In genomic region chr12:65533177-65533883, GRCh38 we compare ENCODE assay signal across 13 cellular contexts.
A peak's percentile ranks its signal among the peaks of the same experiment; 100 is the strongest.
DNase-seq lines count a peak whose midpoint lies in the region; FAIRE-seq and TF ChIP-seq lines count a peak whose summit lies in the region.
"Had no signal": no experiment of that assay in that cellular context is flagged by ENCODE, and none has a peak within 500 bp of the region (broad histone marks: within the 10 kb centered on the region; RNA-seq: fewer than 3 reads in every experiment).

No MANE protein-coding gene starts in this region.

- no peaks in the 10 kb centered on the region for H3K79me2 ChIP-seq in astrocyte (ENCODE audit: insufficient read depth, low read length)

- no peak for TF ChIP-seq CTCF in Caco-2 (IDR thresholded peaks at IDR 0.05; ENCODE audit: insufficient read depth in 1 of 2, low read depth in 1 of 2, low read length in 1 of 2, severe bottlenecking in 1 of 2, unreplicated experiment in 1 of 2)
- no peak for TF ChIP-seq CTCF in astrocyte (IDR thresholded peaks at IDR 0.05; ENCODE audit: insufficient read depth, low read depth, low read length)

- H3K4me1 ChIP-seq in Caco-2 (peaks cover 40% of the 10 kb centered on the region), astrocyte (ENCODE audit: insufficient read depth, low read length) (peaks cover 64% of the 10 kb centered on the region)

- in situ Hi-C loops in KBM-7 (cut with MboI; ENCODE audit: low pct_unique_long_range_greater_than_20kb, low sequenced_read_pairs): no loop called here

- intact Hi-C loops in Caco-2 (cut with micrococcal nuclease; ENCODE audit: unreplicated experiment): loop anchor here (1.0 kb wide), 1 partner anchor 214 kb away; no protein-coding TSS in a partner anchor

- peak overlapping the region; percentile 80 for H3K9ac ChIP-seq in astrocyte (ENCODE audit: low read length)

- H3K27me3 ChIP-seq in Caco-2 (replicated peaks; ENCODE audit: control insufficient read depth, insufficient read depth, low read length) (no peaks in the 10 kb centered on the region), astrocyte (ENCODE audit: insufficient read depth, low read length) (no peaks in the 10 kb centered on the region)

- no peak for FAIRE-seq in astrocyte (lab: Jason Lieb, UNC)

- H3K4me3 ChIP-seq in Caco-2 (ENCODE audit: low read depth, low read length) (no peak overlapping the region), astrocyte (ENCODE audit: insufficient read depth, low read depth, low read length) (peak overlapping the region; percentile 12)
- H3K4me3 ChIP-seq: PC-9 had no signal

- H3K27ac Mint-ChIP-seq in Caco-2 (ENCODE audit: unreplicated experiment): peak overlapping the region; percentile 77
- H3K27ac Mint-ChIP-seq in astrocyte (ENCODE audit: unreplicated experiment): peak overlapping the region; percentile 95
- H3K27ac Mint-ChIP-seq: activated naive CD4-positive, alpha-beta T cell treated with anti-CD3 and anti-CD28 coated beads, Interleukin-2, amount 50 U/mL, for 24 hours had no signal

- H3K4me3 Mint-ChIP-seq in Caco-2 (ENCODE audit: unreplicated experiment) (peak overlapping the region; percentile 61), astrocyte (ENCODE audit: unreplicated experiment) (no peak overlapping the region)
- H3K4me3 Mint-ChIP-seq: activated naive CD4-positive, alpha-beta T cell treated with anti-CD3 and anti-CD28 coated beads, Interleukin-2, amount 50 U/mL, for 24 hours had no signal

- peaks cover 10% of the 10 kb centered on the region for H3K36me3 Mint-ChIP-seq in Caco-2 (ENCODE audit: insufficient read depth, unreplicated experiment)
- H3K36me3 Mint-ChIP-seq in astrocyte (ENCODE audit: low read depth, unreplicated experiment): peaks cover 1% of the 10 kb centered on the region
- H3K36me3 Mint-ChIP-seq: activated naive CD4-positive, alpha-beta T cell treated with anti-CD3 and anti-CD28 coated beads, Interleukin-2, amount 50 U/mL, for 24 hours had no signal

- H3K9me3 ChIP-seq in Caco-2: no peaks in the 10 kb centered on the region
- H3K9me3 ChIP-seq in astrocyte (ENCODE audit: insufficient read depth, low read depth, low read length): no peaks in the 10 kb centered on the region

- no TSS peak for BruUV-seq in Caco-2 (replicated peaks; lab: Mats Ljungman, UMichigan)

- POLR2A ChIA-PET in Caco-2 (lab: Charles Lee): no interaction called here

- H2AFZ ChIP-seq in astrocyte (ENCODE audit: low read depth, low read length): no peak overlapping the region
- H2AFZ ChIP-seq: PC-9 had no signal

- H3K27ac ChIP-seq in astrocyte (ENCODE audit: low read depth, low read length): peak overlapping the region; percentile 97
- H3K27ac ChIP-seq: C4-2B, PC-9 had no signal

- peak overlapping the region; percentile 78 for H3K4me2 ChIP-seq in astrocyte (ENCODE audit: low read length)
- H3K4me2 ChIP-seq: PC-9 had no signal

- no peaks in the 10 kb centered on the region for H3K27me3 Mint-ChIP-seq in Caco-2 (ENCODE audit: insufficient read depth, unreplicated experiment)
- H3K27me3 Mint-ChIP-seq in astrocyte (ENCODE audit: low read depth, unreplicated experiment): no peaks in the 10 kb centered on the region
- H3K27me3 Mint-ChIP-seq: activated naive CD4-positive, alpha-beta T cell treated with anti-CD3 and anti-CD28 coated beads, Interleukin-2, amount 50 U/mL, for 24 hours had no signal

- no peaks in the 10 kb centered on the region for H4K20me1 ChIP-seq in astrocyte (ENCODE audit: insufficient read depth, low read length)

- DNase-seq in Caco-2 (peak; percentile 45 to 76), KBM-7 (peak; percentile 54), astrocyte (ENCODE audit: low read depth) (peak; percentile 83), left kidney (ENCODE audit: low read depth, low spot score) (peak; percentile 89), NCI-H1417 (lab: John Stamatoyannopoulos, UW) (no peak)
- DNase-seq in activated CD8-positive, alpha-beta memory T cell treated with anti-CD3 and anti-CD28 coated beads, Interleukin-2, amount 50 U/mL, for 4 hours: no peak
- no peak for DNase-seq in activated CD4-positive, alpha-beta T cell treated with anti-CD3 and anti-CD28 coated beads for 4 hours
- DNase-seq in stimulated activated CD8-positive, alpha-beta memory T cell treated with anti-CD3 and anti-CD28 coated beads, Interleukin-4, amount 100 ng/mL, for 48 hours: no peak
- DNase-seq: activated CD4-positive, alpha-beta T cell treated with anti-CD3 and anti-CD28 coated beads for 1 hour; PC-9; posterior cingulate gyrus had no signal

- CTCF ChIA-PET in Caco-2 (lab: Charles Lee): interaction anchor here (2.7 kb wide), 1 partner anchor 23 kb away, joined by 7 read pairs; no protein-coding TSS in a partner anchor

- H3K4me1 Mint-ChIP-seq in Caco-2 (ENCODE audit: low read depth, unreplicated experiment) (peaks cover 29% of the 10 kb centered on the region), astrocyte (ENCODE audit: low read depth, unreplicated experiment) (peaks cover 50% of the 10 kb centered on the region)
- H3K4me1 Mint-ChIP-seq: activated naive CD4-positive, alpha-beta T cell treated with anti-CD3 and anti-CD28 coated beads, Interleukin-2, amount 50 U/mL, for 24 hours had no signal

- H3K36me3 ChIP-seq in Caco-2 (ENCODE audit: control insufficient read depth, insufficient read depth, low read length) (no peaks in the 10 kb centered on the region), astrocyte (ENCODE audit: insufficient read depth, low read length) (no peaks in the 10 kb centered on the region)

- H3K9me3 Mint-ChIP-seq in Caco-2 (ENCODE audit: unreplicated experiment): no peaks in the 10 kb centered on the region
- H3K9me3 Mint-ChIP-seq in astrocyte (ENCODE audit: unreplicated experiment): peaks cover 5% of the 10 kb centered on the region
- H3K9me3 Mint-ChIP-seq: activated naive CD4-positive, alpha-beta T cell treated with anti-CD3 and anti-CD28 coated beads, Interleukin-2, amount 50 U/mL, for 24 hours had no signal

Comparison
In these comparisons a context has a peak if more than half of its experiments do, and no peak if none do; other contexts are left out.
1. DNase-seq: peak in Caco-2 (2 of 2), KBM-7 (single experiment), astrocyte (single experiment) and left kidney (single experiment); none in activated CD8-positive, alpha-beta memory T cell treated with anti-CD3 and anti-CD28 coated beads, Interleukin-2, amount 50 U/mL, for 4 hours (single experiment), activated CD4-positive, alpha-beta T cell treated with anti-CD3 and anti-CD28 coated beads for 4 hours (0 of 2), NCI-H1417 (0 of 3) and stimulated activated CD8-positive, alpha-beta memory T cell treated with anti-CD3 and anti-CD28 coated beads, Interleukin-4, amount 100 ng/mL, for 48 hours (single experiment).